In genomic region chr19:19224852-19225494, GRCh38 we compare ENCODE assay signal across 8 cellular contexts. TPM values are rescaled to one million over a fixed set of nuclear protein-coding genes. Genes with fewer than 3 reads are reported as not detected.
DNase-seq lines count a peak whose midpoint lies in the region; ATAC-seq and TF ChIP-seq lines count a peak whose summit lies in the region.

No MANE protein-coding gene starts in this region.

- peak; percentile 59 for TF ChIP-seq CTCF in AG09319 (IDR thresholded peaks at IDR 0.05; ENCODE audit: low read depth, low read length)
- TF ChIP-seq CTCF in esophagus muscularis mucosa (IDR thresholded peaks at IDR 0.05): peak; percentile 41 to 59 (median 50)
- peak; percentile 68 for TF ChIP-seq CTCF in nephron progenitor cell (IDR thresholded peaks at IDR 0.05)
- TF ChIP-seq CTCF in stomach (IDR thresholded peaks at IDR 0.05): peak in 5 of 7 experiments; percentile 21 to 74 (median 55)

- no peaks in the 10 kb centered on the region for H3K36me3 ChIP-seq in esophagus muscularis mucosa
- no peaks in the 10 kb centered on the region for H3K36me3 ChIP-seq in stomach

- H3K4me3 ChIP-seq in esophagus muscularis mucosa: peak overlapping the region; percentile 37 to 56 (median 46)
- H3K4me3 ChIP-seq in stomach: peak overlapping the region; percentile 35 to 61 (median 42)

- no peak overlapping the region for H3K27ac Mint-ChIP-seq in nephron progenitor cell

- no peak for ATAC-seq in GM18519 (IDR thresholded peaks at IDR 0.05; ENCODE audit: low FRiP score, unreplicated experiment)

- H3K4me1 ChIP-seq in esophagus muscularis mucosa: peaks cover 4 to 12% (median 10%) of the 10 kb centered on the region in 4 donors
- peaks cover 0 to 11% (median 11%) of the 10 kb centered on the region in 4 donors for H3K4me1 ChIP-seq in stomach

- intact Hi-C loops in esophagus muscularis mucosa (cut with DNase I): loop anchor here (2.0 kb wide), 1 partner anchor 78 kb away; no protein-coding TSS in a partner anchor
- intact Hi-C loops in stomach (cut with DNase I; ENCODE audit: low total_unique reads): no loop called here

- peaks cover 0 to 76% (median 28%) of the 10 kb centered on the region in 4 donors for H3K27me3 ChIP-seq in esophagus muscularis mucosa
- peaks cover 6 to 68% (median 46%) of the 10 kb centered on the region in 3 donors for H3K27me3 ChIP-seq in stomach

- H3K36me3 Mint-ChIP-seq in nephron progenitor cell (ENCODE audit: low read depth): no peaks in the 10 kb centered on the region

- peak; percentile 8 for DNase-seq in AG09319 (ENCODE audit: extremely low read depth, low read depth)
- peak; percentile 42 for DNase-seq in HCEC 1CT
- DNase-seq in NCI-H82 treated with DMSO at 0.1 percent for 48 hours (lab: John Stamatoyannopoulos, UW; ENCODE audit: unreplicated experiment): peak; percentile 90
- DNase-seq in activated T-cell treated with anti-CD3 and anti-CD28 coated beads for 1 hour (ENCODE audit: low read depth): peak; percentile 73
- no peak for DNase-seq in esophagus muscularis mucosa (ENCODE audit: extremely low spot score)
- DNase-seq in nephron progenitor cell: peak; percentile 81
- peak; percentile 75 for DNase-seq in stomach

- no peak for TF ChIP-seq POLR2A in esophagus muscularis mucosa (IDR thresholded peaks at IDR 0.05; ENCODE audit: low read depth)
- TF ChIP-seq POLR2A in stomach (IDR thresholded peaks at IDR 0.05): no peak

- 3% methylated on average over 37 of the region's 59 CpGs for WGBS in esophagus muscularis mucosa
- 1 to 3% (median 2%) methylated on average over 15 to 59 of the region's 59 CpGs for WGBS in stomach, 5 donors

- H3K9me3 ChIP-seq in esophagus muscularis mucosa: no peaks in the 10 kb centered on the region
- H3K9me3 ChIP-seq in stomach: no peaks in the 10 kb centered on the region

- peaks cover 8% of the 10 kb centered on the region for H3K9me3 Mint-ChIP-seq in nephron progenitor cell

- no peak overlapping the region for H3K27ac ChIP-seq in esophagus muscularis mucosa (replicated peaks in 1 of 4)
- no peak overlapping the region for H3K27ac ChIP-seq in stomach

- TF ChIP-seq EP300 in esophagus muscularis mucosa (IDR thresholded peaks at IDR 0.05): no peak
- TF ChIP-seq EP300 in stomach (IDR thresholded peaks at IDR 0.05): no peak

- H3K4me1 Mint-ChIP-seq in nephron progenitor cell: peaks cover 4% of the 10 kb centered on the region

- H3K27me3 Mint-ChIP-seq in nephron progenitor cell (ENCODE audit: low read depth, poor library complexity): peaks cover 68% of the 10 kb centered on the region

- H3K4me3 Mint-ChIP-seq in nephron progenitor cell: no peak overlapping the region

RNA-seq across cellular contexts. Expression of gene NCAN, which starts 13.2 kb away (rescaled TPM):
- total RNA-seq in esophagus muscularis mucosa (under 1 TPM in 1 of 4 donors, not detected in 3; 0.17 TPM), stomach (1 to 10 TPM in 1 of 5 donors, not detected in 4; 1.7 TPM)
- under 1 TPM in 2 of 3 donors, not detected in 1; 0.05 to 0.06 TPM for polyA plus RNA-seq in stomach

RNA-seq across cellular contexts. Expression of gene NR2C2AP, which starts 21.8 kb away (rescaled TPM):
- 10 to 100 TPM in 3 of 4 donors, 1 to 10 TPM in 1; 10.0 to 18.0 (median 16.5) TPM for total RNA-seq in esophagus muscularis mucosa
- 10 to 100 TPM in 1 of 5 donors, 1 to 10 TPM in 1, under 1 TPM in 1, not detected in 2; 0.45 to 14.8 (median 7.7) TPM for total RNA-seq in stomach
- polyA plus RNA-seq in stomach: 10 to 100 TPM; 18.2 to 28.9 (median 18.8) TPM

RNA-seq across cellular contexts. Expression of gene RFXANK, which starts 32.9 kb away (rescaled TPM):
- 10 to 100 TPM; 34.8 to 49.2 (median 38.2) TPM for total RNA-seq in esophagus muscularis mucosa
- 100 to 1,000 TPM in 2 of 5 donors, 10 to 100 TPM in 3; 17.4 to 112 (median 61.4) TPM for total RNA-seq in stomach
- 100 to 1,000 TPM; 121 to 145 (median 136) TPM for polyA plus RNA-seq in stomach

RNA-seq across cellular contexts. Expression of gene BORCS8, which starts 33.0 kb away (rescaled TPM):
- total RNA-seq in esophagus muscularis mucosa (10 to 100 TPM; 10.8 to 16.1 (median 12.5) TPM), stomach (10 to 100 TPM in 4 of 5 donors, 1 to 10 TPM in 1; 8.3 to 96.9 (median 27.8) TPM)
- polyA plus RNA-seq in stomach: 10 to 100 TPM; 21.0 to 31.1 (median 28.4) TPM

RNA-seq across cellular contexts. Expression of gene TM6SF2, which starts 48.1 kb away (rescaled TPM):
- total RNA-seq in esophagus muscularis mucosa (under 1 TPM in 3 of 4 donors, not detected in 1; 0.40 to 0.50 (median 0.45) TPM), stomach (1 to 10 TPM in 1 of 5 donors, not detected in 4; 1.3 TPM)
- polyA plus RNA-seq in stomach: under 1 TPM in 2 of 3 donors, not detected in 1; 0.23 to 0.44 TPM
